ENCODE assay signal across 20 cellular contexts in genomic region chr4:4268753-4269152, GRCh38. TPM values are rescaled to one million over a fixed set of nuclear protein-coding genes. Genes with fewer than 3 reads are reported as not detected.
DNase-seq lines count a peak whose midpoint lies in the region; ATAC-seq, FAIRE-seq and TF ChIP-seq lines count a peak whose summit lies in the region.
"Had no signal": no experiment of that assay in that cellular context is flagged by ENCODE, and none has a peak within 500 bp of the region (broad histone marks: within the 10 kb centered on the region; RNA-seq: fewer than 3 reads in every experiment).

No MANE protein-coding gene starts in this region.

- peak overlapping the region; percentile 49 for H3K27ac ChIP-seq in CD4-positive, CD25-positive, alpha-beta regulatory T cell (ENCODE audit: insufficient read depth, low read length, poor library complexity, severe bottlenecking)
- no peak overlapping the region for H3K27ac ChIP-seq in sigmoid colon
- H3K27ac ChIP-seq: cardiac muscle cell had no signal

- TF ChIP-seq POLR2A in sigmoid colon (IDR thresholded peaks at IDR 0.05), result no peak

- H3K27me3 Mint-ChIP-seq in CD4-positive, CD25-positive, alpha-beta regulatory T cell, result peaks cover 5% of the 10 kb centered on the region
- H3K27me3 Mint-ChIP-seq in activated T-helper 17 cell treated with anti-CD3 and anti-CD28 coated beads, Interleukin-2, amount 50 U/mL, for 72 hours, result no peaks in the 10 kb centered on the region
- H3K27me3 Mint-ChIP-seq: stimulated activated naive CD8-positive, alpha-beta T cell treated with anti-CD3 and anti-CD28 coated beads, Interleukin-15, amount 100 ng/mL, for 72 hours had no signal

- H3K4me3 Mint-ChIP-seq in CD4-positive, CD25-positive, alpha-beta regulatory T cell, result peak overlapping the region in 2 of 4 donors; percentile 56 to 86
- H3K4me3 Mint-ChIP-seq in activated T-helper 17 cell treated with anti-CD3 and anti-CD28 coated beads, Interleukin-2, amount 50 U/mL, for 72 hours, result peak overlapping the region; percentile 49
- H3K4me3 Mint-ChIP-seq: H9; stimulated activated naive CD8-positive, alpha-beta T cell treated with anti-CD3 and anti-CD28 coated beads, Interleukin-15, amount 100 ng/mL, for 72 hours had no signal

- DNase-seq in CD4-positive, CD25-positive, alpha-beta regulatory T cell, result no peak
- peak; percentile 58 for DNase-seq in MV-4-11 (lab: John Stamatoyannopoulos, UW)
- peak; percentile 21 for DNase-seq in myocyte (ENCODE audit: low read depth)
- no peak for DNase-seq in sigmoid colon
- DNase-seq in kidney tubule cell (ENCODE audit: low spot score), result no peak
- no peak for DNase-seq in NCI-H82 (lab: John Stamatoyannopoulos, UW)
- no peak for DNase-seq in D721Med (ENCODE audit: insufficient read length, low spot score)
- DNase-seq: activated naive CD4-positive, alpha-beta T cell treated with anti-CD3 and anti-CD28 coated beads, Interleukin-2, amount 50 U/mL, for 16 hours; BE2C; foreskin fibroblast; H9; NCI-H2081; NCI-H69; stimulated activated naive CD8-positive, alpha-beta T cell treated with anti-CD3 and anti-CD28 coated beads, Interleukin-15, amount 100 ng/mL, for 72 hours had no signal

- H3K4me1 Mint-ChIP-seq in CD4-positive, CD25-positive, alpha-beta regulatory T cell, result peaks cover 4 to 25% (median 20%) of the 10 kb centered on the region in 4 donors
- peaks cover 10% of the 10 kb centered on the region for H3K4me1 Mint-ChIP-seq in activated T-helper 17 cell treated with anti-CD3 and anti-CD28 coated beads, Interleukin-2, amount 50 U/mL, for 72 hours
- H3K4me1 Mint-ChIP-seq: H9; stimulated activated naive CD8-positive, alpha-beta T cell treated with anti-CD3 and anti-CD28 coated beads, Interleukin-15, amount 100 ng/mL, for 72 hours had no signal

- no peak for TF ChIP-seq CTCF in sigmoid colon (IDR thresholded peaks at IDR 0.05)
- no peak for TF ChIP-seq CTCF in D721Med (IDR thresholded peaks at IDR 0.05; ENCODE audit: insufficient read depth, missing control alignments)

- TF ChIP-seq EP300 in sigmoid colon (IDR thresholded peaks at IDR 0.05), result no peak

- no peaks in the 10 kb centered on the region for H3K27me3 ChIP-seq in CD4-positive, CD25-positive, alpha-beta regulatory T cell (ENCODE audit: control insufficient read depth, insufficient read depth, low read length)
- no peaks in the 10 kb centered on the region for H3K27me3 ChIP-seq in sigmoid colon
- H3K27me3 ChIP-seq: BE2C, cardiac muscle cell had no signal

- peak overlapping the region; percentile 70 to 84 (median 84) for H3K27ac Mint-ChIP-seq in CD4-positive, CD25-positive, alpha-beta regulatory T cell
- H3K27ac Mint-ChIP-seq in activated T-helper 17 cell treated with anti-CD3 and anti-CD28 coated beads, Interleukin-2, amount 50 U/mL, for 72 hours, result peak overlapping the region; percentile 84
- H3K27ac Mint-ChIP-seq: H9 had no signal

- ATAC-seq in CD4-positive, CD25-positive, alpha-beta regulatory T cell (ENCODE audit: low read depth in 2 of 2), result no peak
- ATAC-seq in activated T-helper 17 cell treated with anti-CD3 and anti-CD28 coated beads, Interleukin-2, amount 50 U/mL, for 72 hours (replicated peaks), result no peak
- ATAC-seq: stimulated activated naive CD8-positive, alpha-beta T cell treated with anti-CD3 and anti-CD28 coated beads, Interleukin-15, amount 100 ng/mL, for 72 hours had no signal

- no peak for FAIRE-seq in D721Med (lab: Jason Lieb, UNC)
- FAIRE-seq: HTR-8/SVneo had no signal

- peaks cover 3% of the 10 kb centered on the region for H3K4me1 ChIP-seq in CD4-positive, CD25-positive, alpha-beta regulatory T cell (ENCODE audit: control insufficient read depth, insufficient read depth, low read length, poor library complexity, severe bottlenecking)
- no peaks in the 10 kb centered on the region for H3K4me1 ChIP-seq in sigmoid colon
- H3K4me1 ChIP-seq: BE2C had no signal

- H3K9me3 Mint-ChIP-seq in CD4-positive, CD25-positive, alpha-beta regulatory T cell, result peaks cover 0 to 1% (median 0%) of the 10 kb centered on the region in 7 donors
- no peaks in the 10 kb centered on the region for H3K9me3 Mint-ChIP-seq in activated T-helper 17 cell treated with anti-CD3 and anti-CD28 coated beads, Interleukin-2, amount 50 U/mL, for 72 hours
- H3K9me3 Mint-ChIP-seq: stimulated activated naive CD8-positive, alpha-beta T cell treated with anti-CD3 and anti-CD28 coated beads, Interleukin-15, amount 100 ng/mL, for 72 hours had no signal

- H3K9me3 ChIP-seq in CD4-positive, CD25-positive, alpha-beta regulatory T cell (ENCODE audit: control insufficient read depth in 2 of 2, low read length in 2 of 2), result no peaks in the 10 kb centered on the region
- H3K9me3 ChIP-seq in sigmoid colon, result no peaks in the 10 kb centered on the region
- H3K9me3 ChIP-seq: BE2C had no signal

- no peak overlapping the region for H3K4me3 ChIP-seq in CD4-positive, CD25-positive, alpha-beta regulatory T cell (ENCODE audit: low read depth, low read length)
- H3K4me3 ChIP-seq in sigmoid colon, result no peak overlapping the region
- H3K4me3 ChIP-seq: cardiac muscle cell had no signal

- peaks cover 46% of the 10 kb centered on the region for H3K36me3 Mint-ChIP-seq in CD4-positive, CD25-positive, alpha-beta regulatory T cell
- H3K36me3 Mint-ChIP-seq in activated T-helper 17 cell treated with anti-CD3 and anti-CD28 coated beads, Interleukin-2, amount 50 U/mL, for 72 hours (ENCODE audit: low read depth), result peaks cover 69% of the 10 kb centered on the region

- peaks cover 31% of the 10 kb centered on the region for H3K36me3 ChIP-seq in CD4-positive, CD25-positive, alpha-beta regulatory T cell (ENCODE audit: control insufficient read depth, insufficient read depth, low read length)
- peaks cover 0 to 64% (median 12%) of the 10 kb centered on the region in 4 donors for H3K36me3 ChIP-seq in sigmoid colon

- intact Hi-C loops in sigmoid colon (cut with DNase I), result no loop called here

RNA-seq across cellular contexts. Expression of gene TMEM128, which starts 20.7 kb away (rescaled TPM):
- 7.4 TPM for total RNA-seq in CD4-positive, CD25-positive, alpha-beta regulatory T cell
- 10 to 100 TPM; 31.1 to 43.8 (median 34.5) TPM for polyA plus RNA-seq in CD4-positive, CD25-positive, alpha-beta regulatory T cell
- total RNA-seq in activated T-helper 17 cell treated with anti-CD3 and anti-CD28 coated beads, Interleukin-2, amount 50 U/mL, for 72 hours, result 10 to 100 TPM in 1 of 2 donors, 1 to 10 TPM in 1; 9.1 to 13.1 TPM
- total RNA-seq in myocyte (16.9 and 18.5 TPM in 2 replicates), sigmoid colon (10 to 100 TPM; 11.1 to 23.5 (median 22.6) TPM)
- 19.7 TPM for polyA plus RNA-seq in myocyte (2012)
- polyA plus RNA-seq in sigmoid colon, result 10 to 100 TPM; 20.8 to 33.0 (median 20.8) TPM

RNA-seq across cellular contexts. Expression of gene LYAR, which starts 21.2 kb away (rescaled TPM):
- 14.3 TPM for total RNA-seq in CD4-positive, CD25-positive, alpha-beta regulatory T cell
- 10 to 100 TPM; 22.0 to 25.8 (median 23.1) TPM for polyA plus RNA-seq in CD4-positive, CD25-positive, alpha-beta regulatory T cell
- 10 to 100 TPM; 25.2 to 57.8 TPM for total RNA-seq in activated T-helper 17 cell treated with anti-CD3 and anti-CD28 coated beads, Interleukin-2, amount 50 U/mL, for 72 hours
- total RNA-seq in myocyte (17.5 and 21.6 TPM in 2 replicates), sigmoid colon (10 to 100 TPM; 11.4 to 18.2 (median 14.8) TPM)
- polyA plus RNA-seq in myocyte (2012), result 6.6 TPM
- 10 to 100 TPM in 1 of 3 donors, 1 to 10 TPM in 2; 3.6 to 19.9 (median 9.0) TPM for polyA plus RNA-seq in sigmoid colon

RNA-seq across cellular contexts. Expression of gene ZBTB49, which starts 21.3 kb away (rescaled TPM):
- 14.7 TPM for total RNA-seq in CD4-positive, CD25-positive, alpha-beta regulatory T cell
- polyA plus RNA-seq in CD4-positive, CD25-positive, alpha-beta regulatory T cell, result 1 to 10 TPM; 3.8 to 4.7 (median 4.0) TPM
- 1 to 10 TPM; 3.5 to 7.6 TPM for total RNA-seq in activated T-helper 17 cell treated with anti-CD3 and anti-CD28 coated beads, Interleukin-2, amount 50 U/mL, for 72 hours
- 2.2 and 8.7 TPM in 2 replicates for total RNA-seq in myocyte
- 2.8 TPM for polyA plus RNA-seq in myocyte (2012)
- 1 to 10 TPM; 4.1 to 6.2 (median 4.6) TPM for total RNA-seq in sigmoid colon
- 1 to 10 TPM in 2 of 3 donors, under 1 TPM in 1; 0.69 to 2.8 (median 1.2) TPM for polyA plus RNA-seq in sigmoid colon

RNA-seq across cellular contexts. Expression of gene OTOP1, which starts 42.0 kb away (rescaled TPM):
- not detected for total RNA-seq in CD4-positive, CD25-positive, alpha-beta regulatory T cell
- not detected for polyA plus RNA-seq in CD4-positive, CD25-positive, alpha-beta regulatory T cell
- not detected for total RNA-seq in activated T-helper 17 cell treated with anti-CD3 and anti-CD28 coated beads, Interleukin-2, amount 50 U/mL, for 72 hours
- not detected in 2 replicates for total RNA-seq in myocyte
- polyA plus RNA-seq in myocyte (2012), result not detected
- not detected for total RNA-seq in sigmoid colon
- polyA plus RNA-seq in sigmoid colon, result not detected
- total RNA-seq: cardiac muscle cell, Daoy, H9, lung microvascular endothelial cell, RPMI7951 had no signal
- polyA plus RNA-seq: cardiac muscle cell had no signal

Comparison
In these comparisons a context has a peak if more than half of its experiments do, and no peak if none do; other contexts are left out.
1. DNase-seq: peak in MV-4-11 (single experiment) and myocyte (single experiment); none in CD4-positive, CD25-positive, alpha-beta regulatory T cell (0 of 3), sigmoid colon (single experiment), kidney tubule cell (single experiment), NCI-H82 (single experiment) and D721Med (single experiment).